8 cellular contexts compared by ENCODE assay signal in genomic region chrX:53320543-53321215, GRCh38. TPM values are rescaled to one million over a fixed set of nuclear protein-coding genes. Genes with fewer than 3 reads are reported as not detected.
DNase-seq lines count a peak whose midpoint lies in the region; ATAC-seq, FAIRE-seq and TF ChIP-seq lines count a peak whose summit lies in the region.

No MANE protein-coding gene starts in this region.

- intact Hi-C loops in K562 (cut with micrococcal nuclease) (no loop called here), left lung (cut with DNase I) (no loop called here)

- no peak for TF ChIP-seq CTCF in K562 (IDR thresholded peaks at IDR 0.05 in 2 of 3, conservative IDR thresholded peaks at IDR 0.05 in 1 of 3; ENCODE audit: insufficient read depth in 2 of 3, low read depth in 1 of 3, low read length in 3 of 3)
- TF ChIP-seq CTCF in left lung (IDR thresholded peaks at IDR 0.05) = no peak
- TF ChIP-seq CTCF in tibial nerve (IDR thresholded peaks at IDR 0.05) = no peak

- no peak for TF ChIP-seq RAD21 in K562 (CRISPR knock-in tag; conservative IDR thresholded peaks at IDR 0.05 in 1 of 2, IDR thresholded peaks at IDR 0.05 in 1 of 2)

- in situ Hi-C loops in K562 (cut with MboI) = no loop called here

- POLR2A ChIA-PET in K562 (lab: Yijun Ruan, JAX) = interaction anchor here (0.6 to 1.0 kb wide), 3 partner anchors 20 to 58 kb away, joined by 3 read pairs; no protein-coding TSS in a partner anchor

- peak; percentile 19 for DNase-seq in stimulated activated CD4-positive, alpha-beta T cell treated with anti-CD3 and anti-CD28 coated beads, Interleukin-15, amount 100 ng/mL, for 24 hours
- no peak for DNase-seq in stimulated activated CD4-positive, alpha-beta T cell treated with anti-CD3 and anti-CD28 coated beads, Interleukin-1b, Interleukin-23, amount 100 ng/mL, for 48 hours
- DNase-seq in K562 (ENCODE audit: extremely low read depth in 1 of 4, low spot score in 3 of 4) (peak in 1 of 4 experiments; percentile 19), left lung (peak in 1 of 2 donors; percentile 76), tibial nerve (ENCODE audit: low spot score in 2 of 2) (no peak), Ammon's horn (ENCODE audit: low spot score) (no peak)

- TF ChIP-seq EP300 in K562 (IDR thresholded peaks at IDR 0.05; ENCODE audit: low read length) (no peak), tibial nerve (IDR thresholded peaks at IDR 0.05) (no peak)

- 4% methylated on average over 20 of the region's 71 CpGs for WGBS in K562 (ENCODE audit: insufficient coverage, low coverage, missing lambda C conversion rate)
- 2% methylated on average over 54 of the region's 71 CpGs; no CpG with 5 or more reads in 1 of the 2 donors for WGBS in tibial nerve, 2 donors

- ATAC-seq in K562 = no peak
- ATAC-seq in left lung = peak; percentile 18
- no peak for ATAC-seq in GM21529 (IDR thresholded peaks at IDR 0.05; ENCODE audit: unreplicated experiment)
- no peak for ATAC-seq in GM18861 (IDR thresholded peaks at IDR 0.05; ENCODE audit: unreplicated experiment)

- no TSS peak for BruUV-seq in K562 (replicated peaks; lab: Mats Ljungman, UMichigan)

- no peak for TF ChIP-seq POLR2A in K562 (conservative IDR thresholded peaks at IDR 0.05)
- TF ChIP-seq POLR2A in tibial nerve (IDR thresholded peaks at IDR 0.05) = no peak

- H3K9me3 ChIP-seq in K562 (replicated peaks; ENCODE audit: control insufficient read depth, insufficient read depth, low read depth, low read length) = no peaks in the 10 kb centered on the region
- H3K9me3 ChIP-seq in left lung = no peaks in the 10 kb centered on the region
- no peaks in the 10 kb centered on the region for H3K9me3 ChIP-seq in tibial nerve

- H3K9ac ChIP-seq in K562 (ENCODE audit: insufficient read depth in 1 of 2, low read depth in 2 of 2, low read length in 2 of 2) = peak overlapping the region in 1 of 2 experiments; percentile 71; a peak in 2 of 4 replicates

- no peaks in the 10 kb centered on the region for H3K36me3 ChIP-seq in K562 (ENCODE audit: control insufficient read depth, insufficient read depth, low read length)
- no peaks in the 10 kb centered on the region for H3K36me3 ChIP-seq in left lung
- no peaks in the 10 kb centered on the region for H3K36me3 ChIP-seq in tibial nerve

- H2AFZ ChIP-seq in K562 (ENCODE audit: low read depth, low read length) = no peak overlapping the region

- CTCF ChIA-PET in K562 (lab: Yijun Ruan, JAX; ENCODE audit: low intra/inter-chr PET ratio) = no interaction called here

- peaks cover 8% of the 10 kb centered on the region for H4K20me1 ChIP-seq in K562 (replicated peaks; ENCODE audit: control insufficient read depth, insufficient read depth, low read length)

- H3K9me1 ChIP-seq in K562 (ENCODE audit: control insufficient read depth, insufficient read depth, low read length) = no peaks in the 10 kb centered on the region

- peak overlapping the region; percentile 4; the same call in 1 of the 2 replicates for H3K4me3 ChIP-seq in K562
- H3K4me3 ChIP-seq in left lung = peak overlapping the region; percentile 37 to 48
- H3K4me3 ChIP-seq in tibial nerve = peak overlapping the region; percentile 35 to 66 (median 52)

- peaks cover 10 to 37% of the 10 kb centered on the region in 2 experiments; a peak in 4 of 5 replicates for H3K4me1 ChIP-seq in K562 (replicated peaks in 1 of 2; ENCODE audit: control insufficient read depth in 2 of 2, insufficient read depth in 2 of 2, low read length in 2 of 2)
- H3K4me1 ChIP-seq in left lung = peaks cover 0 to 11% of the 10 kb centered on the region in 2 donors
- peaks cover 0 to 22% (median 0%) of the 10 kb centered on the region in 4 donors for H3K4me1 ChIP-seq in tibial nerve

- no peak overlapping the region for H3K27ac ChIP-seq in K562 (ENCODE audit: extremely low read depth, low read depth, low read length)
- no peak overlapping the region for H3K27ac ChIP-seq in left lung
- peak overlapping the region in 1 of 4 donors; percentile 34 for H3K27ac ChIP-seq in tibial nerve

- no peak overlapping the region for H3K4me2 ChIP-seq in K562 (ENCODE audit: insufficient read depth, low read length)

- H3K27me3 ChIP-seq in K562 (ENCODE audit: control insufficient read depth in 2 of 2, insufficient read depth in 2 of 2, low read length in 2 of 2) (peaks cover 22 to 46% of the 10 kb centered on the region in 2 experiments; a peak in 4 of 5 replicates), left lung (peaks cover 43 to 51% of the 10 kb centered on the region in 2 donors), tibial nerve (peaks cover 0 to 79% of the 10 kb centered on the region in 2 donors)

- no peaks in the 10 kb centered on the region for H3K79me2 ChIP-seq in K562 (ENCODE audit: control insufficient read depth, insufficient read depth, low read length)

- FAIRE-seq in K562 (lab: Jason Lieb, UNC) = no peak

TF ChIP-seq in K562, 482 proteins besides CTCF, POLR2A, EP300 and RAD21:
- TF ChIP-seq ATF3 (IDR thresholded peaks at IDR 0.05) (no peak), ATF3 (CRISPR knock-in tag; conservative IDR thresholded peaks at IDR 0.05) (no peak), ZMIZ1 (IDR thresholded peaks at IDR 0.05; ENCODE audit: low read depth in 2 of 2, low read length in 2 of 2) (no peak), EZH2 (IDR thresholded peaks at IDR 0.05; ENCODE audit: borderline replicate concordance, low read depth, low read length) (0 out of 2 replicates have a peak, but pooled peaks have one; percentile 43)

RNA-seq across cellular contexts. Expression of gene IQSEC2, which starts 39.3 kb away (rescaled TPM):
- total RNA-seq in K562 (2011; cell fraction: chromatin; rRNA removed; ENCODE audit: low replicate concordance) = 57.2 and 111 TPM in 2 replicates
- total RNA-seq in K562 (2011; cell fraction: nucleolus; rRNA removed) = 39.6 and 44.2 TPM in 2 replicates
- total RNA-seq in K562 (2011; cell fraction: nucleoplasm; rRNA removed) = 63.2 and 85.5 TPM in 2 replicates
- total RNA-seq in K562 (2014; rRNA removed) (18.9 and 20.1 TPM in 2 replicates), K562 (2014; rRNA removed; fragmentation: Illumina TruSeq; extraction: Trizol) (12.3 TPM in 2 replicates), K562 (2015; rRNA removed; fragmentation: Illumina TruSeq; extraction: Trizol) (10.5 and 11.5 TPM in 2 replicates), K562 (2021) (35.9 and 41.8 TPM in 2 replicates), left lung (10 to 100 TPM; 15.6 to 17.3 TPM), tibial nerve (10 to 100 TPM; 20.4 to 31.8 (median 28.0) TPM)
- polyA plus RNA-seq in K562 (2011; rRNA removed) (23.9 and 25.8 TPM in 2 replicates), K562 (2014; fragmentation: Illumina TruSeq; extraction: Trizol) (31.4 and 32.8 TPM in 2 replicates), K562 (2014; fragmentation: Nextera tagmentation; extraction: Ambion mirVana) (1 to 10 TPM; 2.7 to 2.8 TPM), K562 (2014; rRNA removed) (25.6 and 29.4 TPM in 2 replicates)
- polyA plus RNA-seq in K562 (2011; cell fraction: cytosol; rRNA removed) = 17.7 and 23.5 TPM in 2 replicates
- polyA plus RNA-seq in K562 (2011; cell fraction: nucleus; rRNA removed) = 55.7 and 92.8 TPM in 2 replicates
- polyA plus RNA-seq in K562 (2012) = 24.4 and 70.9 TPM in 2 replicates
- 14.2 and 18.2 TPM in 2 replicates for polyA minus RNA-seq in K562 (2011; rRNA and poly(A)+ RNA removed)
- polyA minus RNA-seq in K562 (2011; cell fraction: cytosol; rRNA and poly(A)+ RNA removed) = 16.8 and 18.3 TPM in 2 replicates
- polyA minus RNA-seq in K562 (2011; cell fraction: nucleus; rRNA and poly(A)+ RNA removed) = 32.3 and 34.9 TPM in 2 replicates
